In genomic region chr1:244239261-244239770, GRCh38 we compare ENCODE assay signal across 8 cellular contexts.
A peak's percentile ranks its signal among the peaks of the same experiment; 100 is the strongest.
DNase-seq lines count a peak whose midpoint lies in the region; ATAC-seq, FAIRE-seq and TF ChIP-seq lines count a peak whose summit lies in the region.

No MANE protein-coding gene starts in this region.

- no peak overlapping the region for H3K4me3 ChIP-seq in esophagus squamous epithelium
- no peak overlapping the region for H3K4me3 ChIP-seq in Karpas-422 (ENCODE audit: low read length)

- no peak overlapping the region for H3K9ac ChIP-seq in Karpas-422 (ENCODE audit: low read length)

- H3K9me3 ChIP-seq in esophagus squamous epithelium (no peaks in the 10 kb centered on the region), Karpas-422 (ENCODE audit: low read length) (no peaks in the 10 kb centered on the region)

- H3K4me1 ChIP-seq in esophagus squamous epithelium, result peaks cover 0 to 32% (median 0%) of the 10 kb centered on the region in 3 donors
- no peaks in the 10 kb centered on the region for H3K4me1 ChIP-seq in Karpas-422 (ENCODE audit: low read length)

- no peaks in the 10 kb centered on the region for H3K27me3 ChIP-seq in esophagus squamous epithelium
- no peaks in the 10 kb centered on the region for H3K27me3 ChIP-seq in Karpas-422 (ENCODE audit: low read length)

- no peak for TF ChIP-seq CTCF in esophagus squamous epithelium (IDR thresholded peaks at IDR 0.05)
- TF ChIP-seq CTCF in D721Med (IDR thresholded peaks at IDR 0.05; ENCODE audit: insufficient read depth, missing control alignments), result no peak

- no peaks in the 10 kb centered on the region for H4K20me1 ChIP-seq in Karpas-422 (ENCODE audit: insufficient read depth, low read depth, low read length)

- TF ChIP-seq POLR2A in esophagus squamous epithelium (IDR thresholded peaks at IDR 0.05), result no peak

- H3K27ac ChIP-seq in esophagus squamous epithelium (peak overlapping the region in 3 of 4 donors; percentile 39 to 71 (median 57)), Karpas-422 (ENCODE audit: low read length) (no peak overlapping the region)

- no peaks in the 10 kb centered on the region for H3K9me2 ChIP-seq in Karpas-422 (replicated peaks; ENCODE audit: insufficient read depth, low read length)

- no peak overlapping the region for H3K4me2 ChIP-seq in Karpas-422 (ENCODE audit: low read depth, low read length, poor library complexity, severe bottlenecking)

- ATAC-seq in GM21786 (IDR thresholded peaks at IDR 0.05; ENCODE audit: unreplicated experiment) (peak; percentile 46), GM21390 (IDR thresholded peaks at IDR 0.05; ENCODE audit: unreplicated experiment) (no peak)

- no peak for FAIRE-seq in D721Med (lab: Jason Lieb, UNC)

- no peaks in the 10 kb centered on the region for H3K79me2 ChIP-seq in Karpas-422 (ENCODE audit: low read length)

- intact Hi-C loops in esophagus squamous epithelium (cut with DNase I), result no loop called here

- no peak overlapping the region for H2AFZ ChIP-seq in Karpas-422 (ENCODE audit: low read length)

- DNase-seq in DMS79 treated with DMSO at 0.1 percent for 48 hours (lab: John Stamatoyannopoulos, UW), result peak; percentile 87
- peak; percentile 31 for DNase-seq in NCI-H524 treated with DMSO at 0.1 percent for 48 hours (lab: John Stamatoyannopoulos, UW)
- DNase-seq in esophagus squamous epithelium (lab: John Stamatoyannopoulos, UW), result no peak
- no peak for DNase-seq in D721Med (ENCODE audit: insufficient read length, low spot score)
- DNase-seq in Karpas-422, result no peak
- DNase-seq in HCEC 1CT, result no peak

- WGBS in esophagus squamous epithelium, 2 donors, result 26 to 57% methylated on average over 4 of the region's 4 CpGs

- H3K36me3 ChIP-seq in esophagus squamous epithelium, result no peaks in the 10 kb centered on the region
- no peaks in the 10 kb centered on the region for H3K36me3 ChIP-seq in Karpas-422 (ENCODE audit: insufficient read depth, low read length)

Comparison
In these comparisons a context has a peak if more than half of its experiments do, and no peak if none do; other contexts are left out.
1. DNase-seq: peak in DMS79 treated with DMSO at 0.1 percent for 48 hours (single experiment) and NCI-H524 treated with DMSO at 0.1 percent for 48 hours (single experiment); none in esophagus squamous epithelium (single experiment), D721Med (single experiment), Karpas-422 (single experiment) and HCEC 1CT (single experiment).